In genomic region chr10:29243750-29244149, GRCh38 we compare ENCODE assay signal across 15 cellular contexts. TPM values are rescaled to one million over a fixed set of nuclear protein-coding genes. Genes with fewer than 3 reads are reported as not detected.
DNase-seq lines count a peak whose midpoint lies in the region; ATAC-seq and TF ChIP-seq lines count a peak whose summit lies in the region.
"Had no signal": no experiment of that assay in that cellular context is flagged by ENCODE, and none has a peak within 500 bp of the region (broad histone marks: within the 10 kb centered on the region; RNA-seq: fewer than 3 reads in every experiment).

No MANE protein-coding gene starts in this region.

- H3K4me1 ChIP-seq in Karpas-422 (ENCODE audit: low read length): no peaks in the 10 kb centered on the region
- H3K4me1 ChIP-seq: gastrocnemius medialis, vagina had no signal

- H3K27ac ChIP-seq in Karpas-422 (ENCODE audit: low read length): no peak overlapping the region
- H3K27ac ChIP-seq: gastrocnemius medialis, vagina had no signal

- no peak overlapping the region for H3K27ac Mint-ChIP-seq in neural crest cell (ENCODE audit: unreplicated experiment)
- H3K27ac Mint-ChIP-seq: activated naive CD4-positive, alpha-beta T cell treated with anti-CD3 and anti-CD28 coated beads, Interleukin-2, amount 50 U/mL, for 24 hours; natural killer cell treated with Interleukin-12 subunit alpha and Interleukin-12 subunit beta and Interleukin-15 and Interleukin-18, amount 100 ng/mL, for 72 hours had no signal

- no peaks in the 10 kb centered on the region for H3K79me2 ChIP-seq in Karpas-422 (ENCODE audit: low read length)

- H3K36me3 ChIP-seq in Karpas-422 (ENCODE audit: insufficient read depth, low read length): no peaks in the 10 kb centered on the region
- H3K36me3 ChIP-seq: gastrocnemius medialis, vagina had no signal

- peak; percentile 39 for TF ChIP-seq CTCF in neural crest cell (conservative IDR thresholded peaks at IDR 0.05)

- H3K4me3 Mint-ChIP-seq in neural crest cell: no peak overlapping the region
- H3K4me3 Mint-ChIP-seq: activated naive CD4-positive, alpha-beta T cell treated with anti-CD3 and anti-CD28 coated beads, Interleukin-2, amount 50 U/mL, for 24 hours; natural killer cell treated with Interleukin-12 subunit alpha and Interleukin-12 subunit beta and Interleukin-15 and Interleukin-18, amount 100 ng/mL, for 72 hours had no signal

- H3K27me3 ChIP-seq in Karpas-422 (ENCODE audit: low read length): no peaks in the 10 kb centered on the region
- H3K27me3 ChIP-seq: gastrocnemius medialis, vagina had no signal

- no peaks in the 10 kb centered on the region for H3K36me3 Mint-ChIP-seq in neural crest cell (ENCODE audit: low read depth)
- H3K36me3 Mint-ChIP-seq: activated naive CD4-positive, alpha-beta T cell treated with anti-CD3 and anti-CD28 coated beads, Interleukin-2, amount 50 U/mL, for 24 hours; natural killer cell treated with Interleukin-12 subunit alpha and Interleukin-12 subunit beta and Interleukin-15 and Interleukin-18, amount 100 ng/mL, for 72 hours had no signal

- H3K27me3 Mint-ChIP-seq in neural crest cell (ENCODE audit: low read depth): no peaks in the 10 kb centered on the region

- H3K4me3 ChIP-seq in Karpas-422 (ENCODE audit: low read length): no peak overlapping the region
- H3K4me3 ChIP-seq: gastrocnemius medialis, vagina had no signal

- H3K9me3 ChIP-seq in Karpas-422 (ENCODE audit: low read length): no peaks in the 10 kb centered on the region
- H3K9me3 ChIP-seq: gastrocnemius medialis, vagina had no signal

- H3K9ac ChIP-seq in Karpas-422 (ENCODE audit: low read length): no peak overlapping the region

- peak; percentile 32 for DNase-seq in EL
- peak; percentile 43 for DNase-seq in Karpas-422
- DNase-seq in dermis blood vessel endothelial cell: peak; percentile 14
- DNase-seq in neural crest cell (ENCODE audit: low read depth, low spot score): no peak
- no peak for DNase-seq in UCSD-AML1 (lab: John Stamatoyannopoulos, UW; ENCODE audit: unreplicated experiment)
- DNase-seq: gastrocnemius medialis; NCI-H1930; stimulated activated CD4-positive, alpha-beta T cell treated with anti-CD3 and anti-CD28 coated beads, Interleukin-4, amount 100 ng/mL, for 4 hours; T1000 had no signal

- no peak overlapping the region for H3K4me2 ChIP-seq in Karpas-422 (ENCODE audit: low read depth, low read length, poor library complexity, severe bottlenecking)

- no peak overlapping the region for H2AFZ ChIP-seq in Karpas-422 (ENCODE audit: low read length)

- no peak for ATAC-seq in HG02571 (IDR thresholded peaks at IDR 0.05; ENCODE audit: unreplicated experiment)
- ATAC-seq in HG03521 (IDR thresholded peaks at IDR 0.05; ENCODE audit: unreplicated experiment): no peak
- no peak for ATAC-seq in GM18517 (IDR thresholded peaks at IDR 0.05; ENCODE audit: unreplicated experiment)
- ATAC-seq: gastrocnemius medialis; natural killer cell treated with Interleukin-12 subunit alpha and Interleukin-12 subunit beta and Interleukin-15 and Interleukin-18, amount 100 ng/mL, for 72 hours had no signal

- no peaks in the 10 kb centered on the region for H3K9me2 ChIP-seq in Karpas-422 (replicated peaks; ENCODE audit: insufficient read depth, low read length)

- H3K9me3 Mint-ChIP-seq in neural crest cell: no peaks in the 10 kb centered on the region
- H3K9me3 Mint-ChIP-seq: activated naive CD4-positive, alpha-beta T cell treated with anti-CD3 and anti-CD28 coated beads, Interleukin-2, amount 50 U/mL, for 24 hours; natural killer cell treated with Interleukin-12 subunit alpha and Interleukin-12 subunit beta and Interleukin-15 and Interleukin-18, amount 100 ng/mL, for 72 hours had no signal

- H3K4me1 Mint-ChIP-seq in neural crest cell: peaks cover 44% of the 10 kb centered on the region
- H3K4me1 Mint-ChIP-seq: activated naive CD4-positive, alpha-beta T cell treated with anti-CD3 and anti-CD28 coated beads, Interleukin-2, amount 50 U/mL, for 24 hours had no signal

- H4K20me1 ChIP-seq in Karpas-422 (ENCODE audit: insufficient read depth, low read depth, low read length): no peaks in the 10 kb centered on the region

RNA-seq across cellular contexts. Expression of gene LYZL1, which starts 45.1 kb away (rescaled TPM):
- total RNA-seq in Karpas-422 (2014; rRNA removed; shearing (Covaris generic); ENCODE audit: low replicate concordance): not detected in 2 replicates
- not detected in 2 replicates for total RNA-seq in dermis blood vessel endothelial cell
- total RNA-seq in neural crest cell: not detected in 2 replicates
- total RNA-seq: gastrocnemius medialis; natural killer cell treated with Interleukin-12 subunit alpha and Interleukin-12 subunit beta and Interleukin-15 and Interleukin-18, amount 100 ng/mL, for 72 hours; vagina had no signal

Comparison
In these comparisons a context has a peak if more than half of its experiments do, and no peak if none do; other contexts are left out.
1. DNase-seq: peak in EL (single experiment), Karpas-422 (single experiment) and dermis blood vessel endothelial cell (single experiment); none in neural crest cell (single experiment) and UCSD-AML1 (single experiment).